In genomic region chr18:26771524-26771923, GRCh38 we compare ENCODE assay signal across 10 cellular contexts.
DNase-seq lines count a peak whose midpoint lies in the region; ATAC-seq and TF ChIP-seq lines count a peak whose summit lies in the region.
"Had no signal": no experiment of that assay in that cellular context is flagged by ENCODE, and none has a peak within 500 bp of the region (broad histone marks: within the 10 kb centered on the region; RNA-seq: fewer than 3 reads in every experiment).

No MANE protein-coding gene starts in this region.

- no peak overlapping the region for H3K27ac Mint-ChIP-seq in nephron

- no peaks in the 10 kb centered on the region for H3K36me3 Mint-ChIP-seq in nephron (ENCODE audit: low read depth)

- no peak overlapping the region for H3K4me3 Mint-ChIP-seq in nephron

- peak overlapping the region; percentile 66 for H3K27ac ChIP-seq in KOPT-K1 (ENCODE audit: low read depth, low read length, poor library complexity, severe bottlenecking)
- H3K27ac ChIP-seq: psoas muscle had no signal

- no peaks in the 10 kb centered on the region for H3K36me3 ChIP-seq in KOPT-K1 (ENCODE audit: insufficient read depth, low read length)

- H3K9me3 Mint-ChIP-seq in nephron: peaks cover 6% of the 10 kb centered on the region

- H3K4me3 ChIP-seq in choroid plexus epithelial cell (ENCODE audit: low read depth, low read length): no peak overlapping the region
- H3K4me3 ChIP-seq: psoas muscle had no signal

- peaks cover 10% of the 10 kb centered on the region for H3K9me3 ChIP-seq in KOPT-K1 (ENCODE audit: insufficient read depth, low read length, poor library complexity, severe bottlenecking)
- H3K9me3 ChIP-seq: psoas muscle had no signal

- ATAC-seq in GM19324 (IDR thresholded peaks at IDR 0.05; ENCODE audit: low FRiP score, unreplicated experiment): no peak
- ATAC-seq: psoas muscle had no signal

- DNase-seq in choroid plexus epithelial cell (ENCODE audit: low read depth): peak; percentile 46
- DNase-seq in activated CD8-positive, alpha-beta memory T cell treated with anti-CD3 and anti-CD28 coated beads, Interleukin-2, amount 50 U/mL, for 4 hours: no peak
- DNase-seq in NCI-H2029 (lab: John Stamatoyannopoulos, UW): no peak
- DNase-seq in COR-L47 (lab: John Stamatoyannopoulos, UW): no peak
- DNase-seq: NCI-H526 treated with DMSO at 0.1 percent for 48 hours, psoas muscle had no signal

- peaks cover 16% of the 10 kb centered on the region for H3K4me1 Mint-ChIP-seq in nephron

- no peaks in the 10 kb centered on the region for H3K27me3 Mint-ChIP-seq in nephron (ENCODE audit: low read depth)

- peak; percentile 51 for TF ChIP-seq CTCF in GM12873 (IDR thresholded peaks at IDR 0.05; ENCODE audit: insufficient read depth, low read depth, low read length, missing control alignments)
- TF ChIP-seq CTCF in choroid plexus epithelial cell (conservative IDR thresholded peaks at IDR 0.05; ENCODE audit: low read depth, low read length): peak; percentile 69
- peak; percentile 21 to 39 (median 35) for TF ChIP-seq CTCF in nephron (IDR thresholded peaks at IDR 0.05; ENCODE audit: unreplicated experiment in 3 of 3)
